Comparison of ENCODE assay signal across 8 cellular contexts in the genomic region with DNA sequence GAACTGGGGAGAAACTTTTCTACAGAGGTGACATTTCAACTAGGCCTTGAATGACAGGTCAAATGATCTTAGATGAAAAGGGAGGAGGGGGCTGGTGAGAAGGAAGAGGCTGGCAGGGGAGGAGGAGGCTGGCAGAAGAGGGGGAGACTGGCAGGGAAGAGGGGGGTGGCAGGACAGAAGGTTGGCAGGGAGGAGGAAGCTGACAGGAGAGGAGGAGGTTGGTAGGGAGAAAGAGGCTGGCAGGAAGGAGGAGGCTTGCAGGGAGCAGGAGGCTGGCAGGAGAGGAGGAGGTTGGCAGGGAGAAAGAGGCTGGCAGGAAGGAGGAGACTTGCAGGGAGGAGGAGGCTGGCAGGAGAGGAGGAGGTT.
DNase-seq lines count a peak whose midpoint lies in the region; ATAC-seq and TF ChIP-seq lines count a peak whose summit lies in the region.
"Had no signal": no experiment of that assay in that cellular context is flagged by ENCODE, and none has a peak within 500 bp of the region (broad histone marks: within the 10 kb centered on the region; RNA-seq: fewer than 3 reads in every experiment).

No MANE protein-coding gene starts in this region.

- no peak overlapping the region for H2AK5ac ChIP-seq in trophoblast cell (ENCODE audit: low read length)

- peak overlapping the region; percentile 8 to 59; a peak in 3 of 4 replicates for H3K4me3 ChIP-seq in DND-41 (ENCODE audit: low read depth in 1 of 2, low read length in 2 of 2)
- peak overlapping the region; percentile 62; the same call in 1 of the 2 replicates for H3K4me3 ChIP-seq in PC-9
- no peak overlapping the region for H3K4me3 ChIP-seq in endodermal cell (ENCODE audit: low read length)
- H3K4me3 ChIP-seq in trophoblast cell (ENCODE audit: low read depth, low read length), result no peak overlapping the region

- H2AFZ ChIP-seq in DND-41 (ENCODE audit: low read depth, low read length), result peak overlapping the region; percentile 81
- no peak overlapping the region for H2AFZ ChIP-seq in PC-9
- H2AFZ ChIP-seq in trophoblast cell (ENCODE audit: insufficient read depth, low read length, poor library complexity), result no peak overlapping the region

- H3K23ac ChIP-seq in trophoblast cell (ENCODE audit: low read length), result no peak overlapping the region

- no peak overlapping the region for H3K4ac ChIP-seq in trophoblast cell (ENCODE audit: low read depth, low read length)

- no peak for DNase-seq in DND-41
- no peak for DNase-seq in PC-9
- no peak for DNase-seq in endodermal cell
- no peak for DNase-seq in trophoblast cell
- no peak for DNase-seq in germinal center (ENCODE audit: low spot score)

- ATAC-seq in DND-41 (ENCODE audit: insufficient read depth, low read depth), result no peak
- no peak for ATAC-seq in GM21619 (IDR thresholded peaks at IDR 0.05; ENCODE audit: unreplicated experiment)
- no peak for ATAC-seq in HG02981 (IDR thresholded peaks at IDR 0.05; ENCODE audit: unreplicated experiment)

- H3K27ac ChIP-seq in DND-41 (ENCODE audit: low read length) (no peak overlapping the region), PC-9 (no peak overlapping the region), endodermal cell (ENCODE audit: low read depth, low read length) (no peak overlapping the region), trophoblast cell (ENCODE audit: low read depth, low read length) (no peak overlapping the region)
- H3K27ac ChIP-seq: epithelial cell of prostate had no signal

- CTCF ChIA-PET in PC-9 (lab: Charles Lee), result no interaction called here

- H3K9me3 ChIP-seq in DND-41 (ENCODE audit: insufficient read depth, low read length, severe bottlenecking) (no peaks in the 10 kb centered on the region), PC-9 (ENCODE audit: insufficient read depth, low read depth) (no peaks in the 10 kb centered on the region), endodermal cell (ENCODE audit: control insufficient read depth, low read length) (peaks cover 24% of the 10 kb centered on the region), trophoblast cell (ENCODE audit: insufficient read depth, low read depth, low read length) (peaks cover 7% of the 10 kb centered on the region)

- H3K36me3 Mint-ChIP-seq in endodermal cell (ENCODE audit: low read depth), result no peaks in the 10 kb centered on the region

- BruUV-seq in PC-9 (replicated peaks; lab: Mats Ljungman, UMichigan), result no TSS peak

- H3K36me3 ChIP-seq in DND-41 (ENCODE audit: insufficient read depth, low read length) (no peaks in the 10 kb centered on the region), PC-9 (ENCODE audit: low read depth) (no peaks in the 10 kb centered on the region), endodermal cell (ENCODE audit: control insufficient read depth, insufficient read depth, low read length) (no peaks in the 10 kb centered on the region), trophoblast cell (ENCODE audit: control insufficient read depth in 1 of 2, insufficient read depth in 2 of 2, low read length in 2 of 2) (no peaks in the 10 kb centered on the region)

- H3K79me2 ChIP-seq in DND-41 (ENCODE audit: insufficient read depth, low read length) (no peaks in the 10 kb centered on the region), PC-9 (ENCODE audit: low read depth) (no peaks in the 10 kb centered on the region), trophoblast cell (ENCODE audit: control insufficient read depth, insufficient read depth, low read length, poor library complexity) (no peaks in the 10 kb centered on the region)

- peak overlapping the region; percentile 84 for H3K4me2 ChIP-seq in DND-41 (ENCODE audit: insufficient read depth, low read length)
- H3K4me2 ChIP-seq in PC-9, result peak overlapping the region; percentile 90
- peak overlapping the region; percentile 94 for H3K4me2 ChIP-seq in trophoblast cell (ENCODE audit: low read length)

- peak overlapping the region; percentile 3 for H4K91ac ChIP-seq in trophoblast cell (ENCODE audit: low read depth, low read length)

- H4K20me1 ChIP-seq in DND-41 (ENCODE audit: insufficient read depth, low read length), result no peaks in the 10 kb centered on the region
- no peaks in the 10 kb centered on the region for H4K20me1 ChIP-seq in PC-9 (ENCODE audit: insufficient read depth)

- intact Hi-C loops in PC-9 (cut with micrococcal nuclease; ENCODE audit: unreplicated experiment), result no loop called here

- peaks cover 43% of the 10 kb centered on the region for H3K9me3 Mint-ChIP-seq in endodermal cell

- no peaks in the 10 kb centered on the region for H3F3A ChIP-seq in PC-9 (ENCODE audit: insufficient read depth, low read depth)

- no peaks in the 10 kb centered on the region for H3K9me2 ChIP-seq in PC-9 (ENCODE audit: insufficient read depth)

- TF ChIP-seq CTCF in DND-41 (IDR thresholded peaks at IDR 0.05; ENCODE audit: borderline replicate concordance, extremely low read depth, low read length, poor library complexity, severe bottlenecking), result no peak
- TF ChIP-seq CTCF in PC-9 (conservative IDR thresholded peaks at IDR 0.05), result no peak
- TF ChIP-seq CTCF in endodermal cell (conservative IDR thresholded peaks at IDR 0.05), result no peak

- POLR2A ChIA-PET in PC-9 (lab: Charles Lee; ENCODE audit: unreplicated experiment), result no interaction called here

- no peak overlapping the region for H3K14ac ChIP-seq in trophoblast cell (ENCODE audit: low read length)

- no peak overlapping the region for H2BK5ac ChIP-seq in trophoblast cell (ENCODE audit: low read depth, low read length, poor library complexity)

- no peaks in the 10 kb centered on the region for H3K79me1 ChIP-seq in trophoblast cell (ENCODE audit: low read length)

- H2BK120ac ChIP-seq in trophoblast cell (ENCODE audit: insufficient read depth, low read length, poor library complexity), result no peak overlapping the region

- H3K18ac ChIP-seq in trophoblast cell (ENCODE audit: low read length), result no peak overlapping the region

- H3K27me3 Mint-ChIP-seq in endodermal cell (ENCODE audit: insufficient read depth), result peaks cover 70% of the 10 kb centered on the region

- H3K4me3 Mint-ChIP-seq in endodermal cell, result peak overlapping the region; percentile 65

- H3K9ac ChIP-seq in DND-41 (ENCODE audit: low read depth, low read length), result peak overlapping the region; percentile 50
- no peak overlapping the region for H3K9ac ChIP-seq in endodermal cell (ENCODE audit: extremely low read depth, low read length, poor library complexity, severe bottlenecking)
- no peak overlapping the region for H3K9ac ChIP-seq in trophoblast cell (ENCODE audit: low read length)

- H3K27me3 ChIP-seq in DND-41 (ENCODE audit: insufficient read depth, low read length, poor library complexity) (peaks cover 3% of the 10 kb centered on the region), PC-9 (ENCODE audit: insufficient read depth, low read depth) (no peaks in the 10 kb centered on the region), endodermal cell (ENCODE audit: control insufficient read depth, insufficient read depth, low read length, poor library complexity, severe bottlenecking) (peaks cover 46% of the 10 kb centered on the region), trophoblast cell (ENCODE audit: insufficient read depth, low read length) (peaks cover 15% of the 10 kb centered on the region)

- H4K8ac ChIP-seq in trophoblast cell (ENCODE audit: low read depth, low read length), result no peak overlapping the region

- H3K4me1 ChIP-seq in DND-41 (ENCODE audit: insufficient read depth, low read length) (peaks cover 18% of the 10 kb centered on the region), PC-9 (replicated peaks; ENCODE audit: insufficient read depth) (no peaks in the 10 kb centered on the region), endodermal cell (ENCODE audit: control insufficient read depth, insufficient read depth, low read length) (no peaks in the 10 kb centered on the region), trophoblast cell (ENCODE audit: control insufficient read depth in 1 of 2, insufficient read depth in 2 of 2, low read length in 2 of 2) (peaks cover 3 to 10% of the 10 kb centered on the region in 2 experiments)

- H3K4me1 Mint-ChIP-seq in endodermal cell, result peaks cover 6% of the 10 kb centered on the region

- H2BK12ac ChIP-seq in trophoblast cell (ENCODE audit: low read length), result no peak overlapping the region

- no peak overlapping the region for H4K12ac ChIP-seq in trophoblast cell (ENCODE audit: low read depth, low read length)

- H3K27ac Mint-ChIP-seq in endodermal cell, result no peak overlapping the region

Comparison
In these comparisons a context has a peak if more than half of its experiments do, and no peak if none do; other contexts are left out.
1. H3K4me3 ChIP-seq: peak in DND-41 (2 of 2) and PC-9 (single experiment); none in endodermal cell (single experiment) and trophoblast cell (single experiment).
2. Peak in every context shown above with its lines, with median percentiles within 50 percentile points of each other: H3K4me2 ChIP-seq.